21 cellular contexts compared by ENCODE assay signal in genomic region chr4:173466101-173466500, GRCh38.
DNase-seq lines count a peak whose midpoint lies in the region; ATAC-seq and TF ChIP-seq lines count a peak whose summit lies in the region.
"Had no signal": no experiment of that assay in that cellular context is flagged by ENCODE, and none has a peak within 500 bp of the region (broad histone marks: within the 10 kb centered on the region; RNA-seq: fewer than 3 reads in every experiment).

No MANE protein-coding gene starts in this region.

- no peaks in the 10 kb centered on the region for H3K27me3 ChIP-seq in ascending aorta
- no peaks in the 10 kb centered on the region for H3K27me3 ChIP-seq in gastroesophageal sphincter
- H3K27me3 ChIP-seq in stomach smooth muscle (ENCODE audit: control insufficient read depth in 1 of 2, insufficient read depth in 2 of 2, low read length in 2 of 2) = no peaks in the 10 kb centered on the region
- H3K27me3 ChIP-seq: BE2C had no signal

- H3K36me3 Mint-ChIP-seq in WTC11 = no peaks in the 10 kb centered on the region
- H3K36me3 Mint-ChIP-seq: CD4-positive, CD25-positive, alpha-beta regulatory T cell had no signal

- WGBS in gastroesophageal sphincter (ENCODE audit: low coverage in 1 of 2), 2 donors = 11 to 14% methylated on average over 2 of the region's 2 CpGs

- no peak for TF ChIP-seq POLR2A in gastroesophageal sphincter (IDR thresholded peaks at IDR 0.05)

- H3K27ac ChIP-seq in ascending aorta (peak overlapping the region; percentile 39 to 42), gastroesophageal sphincter (peak overlapping the region; percentile 43 to 79 (median 64)), stomach smooth muscle (ENCODE audit: low read length) (peak overlapping the region; percentile 32)
- H3K27ac ChIP-seq: GM23248, KMS-11, RWPE1 had no signal

- H3K27me3 Mint-ChIP-seq in WTC11 (ENCODE audit: low read depth) = no peaks in the 10 kb centered on the region

- H3K9me3 Mint-ChIP-seq in WTC11 = no peaks in the 10 kb centered on the region

- TF ChIP-seq CTCF in ascending aorta (IDR thresholded peaks at IDR 0.05) (no peak), gastroesophageal sphincter (IDR thresholded peaks at IDR 0.05) (no peak), WTC11 (IDR thresholded peaks at IDR 0.05) (no peak)

- H3K4me1 Mint-ChIP-seq in WTC11 = no peaks in the 10 kb centered on the region
- H3K4me1 Mint-ChIP-seq: CD4-positive, CD25-positive, alpha-beta regulatory T cell had no signal

- TF ChIP-seq EP300 in gastroesophageal sphincter (IDR thresholded peaks at IDR 0.05) = no peak

- H3K4me1 ChIP-seq in ascending aorta = no peaks in the 10 kb centered on the region
- no peaks in the 10 kb centered on the region for H3K4me1 ChIP-seq in gastroesophageal sphincter
- H3K4me1 ChIP-seq in stomach smooth muscle (ENCODE audit: control insufficient read depth, insufficient read depth, low read length) = peaks cover 4% of the 10 kb centered on the region
- H3K4me1 ChIP-seq: BE2C, HAP-1 had no signal

- CTCF ChIA-PET in WTC11 (lab: Charles Lee) = no interaction called here

- H3K27ac Mint-ChIP-seq in WTC11 = no peak overlapping the region
- H3K27ac Mint-ChIP-seq: CD4-positive, CD25-positive, alpha-beta regulatory T cell had no signal

- POLR2A ChIA-PET in WTC11 (lab: Charles Lee) = no interaction called here

- peak; percentile 39 for DNase-seq in GM04503 (ENCODE audit: low read depth)
- DNase-seq in ascending aorta (ENCODE audit: low spot score in 2 of 2) = no peak
- no peak for DNase-seq in WTC11 (ENCODE audit: low spot score)
- DNase-seq in SK-N-DZ (ENCODE audit: low spot score) = no peak
- no peak for DNase-seq in NCI-H748 treated with DMSO at 0.1 percent for 48 hours (lab: John Stamatoyannopoulos, UW)
- DNase-seq: BE2C; CD4-positive, CD25-positive, alpha-beta regulatory T cell; GM23248; NCI-H1092 treated with DMSO at 0.1 percent for 48 hours; NCI-H146; NCI-H2029; NCI-H2227 treated with DMSO at 0.1 percent for 48 hours; NCI-H510A treated with DMSO at 0.1 percent for 48 hours; NCI-H774; NK-92 treated with Interleukin-12 subunit alpha and Interleukin-12 subunit beta, amount 100 ng/mL, for 24 hours; SHP77 treated with DMSO at 0.1 percent for 48 hours had no signal

- H3K9ac ChIP-seq in stomach smooth muscle (ENCODE audit: low read length in 2 of 2) = no peak overlapping the region
- H3K9ac ChIP-seq: GM23248, KMS-11 had no signal

- H3K4me3 ChIP-seq in ascending aorta (no peak overlapping the region), gastroesophageal sphincter (no peak overlapping the region), stomach smooth muscle (ENCODE audit: low read length in 2 of 2) (no peak overlapping the region)
- H3K4me3 ChIP-seq: GM23248, HAP-1 had no signal

- intact Hi-C loops in ascending aorta (cut with DNase I) = no loop called here

- no peak overlapping the region for H3K4me3 Mint-ChIP-seq in WTC11
- H3K4me3 Mint-ChIP-seq: CD4-positive, CD25-positive, alpha-beta regulatory T cell had no signal

- no peaks in the 10 kb centered on the region for H3K36me3 ChIP-seq in ascending aorta
- no peaks in the 10 kb centered on the region for H3K36me3 ChIP-seq in gastroesophageal sphincter
- H3K36me3 ChIP-seq in stomach smooth muscle (ENCODE audit: control insufficient read depth in 2 of 2, insufficient read depth in 2 of 2, low read length in 2 of 2) = peaks cover 2 to 3% of the 10 kb centered on the region in 2 donors
- H3K36me3 ChIP-seq: BE2C, HAP-1 had no signal

- H3K9me3 ChIP-seq in ascending aorta = no peaks in the 10 kb centered on the region
- no peaks in the 10 kb centered on the region for H3K9me3 ChIP-seq in gastroesophageal sphincter
- H3K9me3 ChIP-seq in stomach smooth muscle (ENCODE audit: control insufficient read depth in 2 of 2, low read length in 2 of 2) = no peaks in the 10 kb centered on the region
- H3K9me3 ChIP-seq: BE2C, HAP-1 had no signal

- ATAC-seq in gastroesophageal sphincter (peak; percentile 43), WTC11 (no peak)

TF ChIP-seq in WTC11, 78 proteins besides CTCF, POLR2A, EP300 and RAD21:
- TF ChIP-seq ATF6 (CRISPR knock-in tag; IDR thresholded peaks at IDR 0.05) (no peak), NR3C1 (CRISPR knock-in tag; conservative IDR thresholded peaks at IDR 0.05; ENCODE audit: low read depth) (no peak), PREB (CRISPR knock-in tag; IDR thresholded peaks at IDR 0.05; ENCODE audit: borderline replicate concordance) (no peak), EMX1 (CRISPR knock-in tag; IDR thresholded peaks at IDR 0.05) (no peak), ATF2 (CRISPR knock-in tag; IDR thresholded peaks at IDR 0.05; ENCODE audit: borderline replicate concordance, low read depth) (no peak), SOX15 (CRISPR knock-in tag; IDR thresholded peaks at IDR 0.05) (no peak), SMAD3 (CRISPR knock-in tag; IDR thresholded peaks at IDR 0.05; ENCODE audit: borderline replicate concordance) (no peak), NFYB (CRISPR knock-in tag; conservative IDR thresholded peaks at IDR 0.05; ENCODE audit: low read depth) (no peak), RELA (CRISPR knock-in tag; IDR thresholded peaks at IDR 0.05; ENCODE audit: borderline replicate concordance) (no peak), JAZF1 (CRISPR knock-in tag; IDR thresholded peaks at IDR 0.05) (no peak), SMAD4 (CRISPR knock-in tag; IDR thresholded peaks at IDR 0.05) (no peak), E2F5 (CRISPR knock-in tag; IDR thresholded peaks at IDR 0.05) (no peak)
- TF ChIP-seq, protein P1, sequence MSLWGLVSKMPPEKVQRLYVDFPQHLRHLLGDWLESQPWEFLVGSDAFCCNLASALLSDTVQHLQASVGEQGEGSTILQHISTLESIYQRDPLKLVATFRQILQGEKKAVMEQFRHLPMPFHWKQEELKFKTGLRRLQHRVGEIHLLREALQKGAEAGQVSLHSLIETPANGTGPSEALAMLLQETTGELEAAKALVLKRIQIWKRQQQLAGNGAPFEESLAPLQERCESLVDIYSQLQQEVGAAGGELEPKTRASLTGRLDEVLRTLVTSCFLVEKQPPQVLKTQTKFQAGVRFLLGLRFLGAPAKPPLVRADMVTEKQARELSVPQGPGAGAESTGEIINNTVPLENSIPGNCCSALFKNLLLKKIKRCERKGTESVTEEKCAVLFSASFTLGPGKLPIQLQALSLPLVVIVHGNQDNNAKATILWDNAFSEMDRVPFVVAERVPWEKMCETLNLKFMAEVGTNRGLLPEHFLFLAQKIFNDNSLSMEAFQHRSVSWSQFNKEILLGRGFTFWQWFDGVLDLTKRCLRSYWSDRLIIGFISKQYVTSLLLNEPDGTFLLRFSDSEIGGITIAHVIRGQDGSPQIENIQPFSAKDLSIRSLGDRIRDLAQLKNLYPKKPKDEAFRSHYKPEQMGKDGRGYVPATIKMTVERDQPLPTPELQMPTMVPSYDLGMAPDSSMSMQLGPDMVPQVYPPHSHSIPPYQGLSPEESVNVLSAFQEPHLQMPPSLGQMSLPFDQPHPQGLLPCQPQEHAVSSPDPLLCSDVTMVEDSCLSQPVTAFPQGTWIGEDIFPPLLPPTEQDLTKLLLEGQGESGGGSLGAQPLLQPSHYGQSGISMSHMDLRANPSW (CRISPR knock-in tag; conservative IDR thresholded peaks at IDR 0.05; ENCODE audit: low read depth) = no peak
